Comparison of ENCODE assay signal across 28 cellular contexts in genomic region chr6:90162648-90163409, GRCh38.
DNase-seq lines count a peak whose midpoint lies in the region; ATAC-seq and TF ChIP-seq lines count a peak whose summit lies in the region.
"Had no signal": no experiment of that assay in that cellular context is flagged by ENCODE, and none has a peak within 500 bp of the region (broad histone marks: within the 10 kb centered on the region; RNA-seq: fewer than 3 reads in every experiment).

No MANE protein-coding gene starts in this region.

- no peak for TF ChIP-seq CTCF in activated CD8-positive, alpha-beta T cell treated with anti-CD3 and anti-CD28 coated beads for 36 hours (IDR thresholded peaks at IDR 0.05)

- H3K27ac Mint-ChIP-seq in activated T-cell treated with anti-CD3 and anti-CD28 coated beads, Interleukin-2, amount 50 U/mL, for 24 hours: peak overlapping the region; percentile 68
- H3K27ac Mint-ChIP-seq in activated CD8-positive, alpha-beta T cell treated with anti-CD3 and anti-CD28 coated beads for 36 hours: peak overlapping the region; percentile 75
- H3K27ac Mint-ChIP-seq in stimulated activated naive B cell treated with anti-CD40 and anti-IgM and Interleukin-4, amounts not matched to agents 10 μg/mL and 1 μg/mL and 100 μg/mL, for 72 hours: peak overlapping the region; percentile 80
- H3K27ac Mint-ChIP-seq: CD4-positive, alpha-beta memory T cell had no signal

- POLR2A ChIA-PET in activated CD8-positive, alpha-beta T cell treated with anti-CD3 and anti-CD28 coated beads for 36 hours (lab: Charles Lee): interaction anchor here (0.6 to 1.0 kb wide), 2 partner anchors 14 to 60 kb away, joined by 3 read pairs; no protein-coding TSS in a partner anchor

- H3K4me1 ChIP-seq in iPS-20b (ENCODE audit: insufficient read depth, low read length): peaks cover 6% of the 10 kb centered on the region; the same call in 1 of the 2 replicates
- H3K4me1 ChIP-seq: SJSA1 had no signal

- no peaks in the 10 kb centered on the region for H3K9me3 ChIP-seq in iPS-20b (ENCODE audit: insufficient read depth, low read depth, low read length)
- H3K9me3 ChIP-seq: ascending aorta, gastrocnemius medialis, SJSA1, stomach, tibial artery had no signal

- CTCF ChIA-PET in activated CD8-positive, alpha-beta T cell treated with anti-CD3 and anti-CD28 coated beads for 36 hours (lab: Charles Lee): interaction anchor here (1.2 to 1.6 kb wide), 2 partner anchors 17 to 79 kb away, joined by 3 read pairs; no protein-coding TSS in a partner anchor

- peak; percentile 48 for ATAC-seq in activated CD8-positive, alpha-beta T cell treated with anti-CD3 and anti-CD28 coated beads for 36 hours
- peak; percentile 38 to 43 for ATAC-seq in stimulated activated naive B cell treated with anti-CD40 and anti-IgM and Interleukin-4, amounts not matched to agents 10 μg/mL and 1 μg/mL and 100 μg/mL, for 72 hours (replicated peaks)
- ATAC-seq in HG03175 (IDR thresholded peaks at IDR 0.05; ENCODE audit: unreplicated experiment) (no peak), GM21619 (IDR thresholded peaks at IDR 0.05; ENCODE audit: unreplicated experiment) (no peak)
- ATAC-seq: activated T-cell treated with anti-CD3 and anti-CD28 coated beads, Interleukin-2, amount 50 U/mL, for 72 hours; gastrocnemius medialis; left colon had no signal

- intact Hi-C loops in activated CD8-positive, alpha-beta T cell treated with anti-CD3 and anti-CD28 coated beads for 36 hours (cut with micrococcal nuclease): no loop called here

- no peaks in the 10 kb centered on the region for H3K36me3 ChIP-seq in iPS-20b (ENCODE audit: insufficient read depth, low read depth, low read length)
- H3K36me3 ChIP-seq: ascending aorta, gastrocnemius medialis, SJSA1, stomach, tibial artery had no signal

- H3K27ac ChIP-seq in iPS-20b (ENCODE audit: low read length): no peak overlapping the region
- H3K27ac ChIP-seq: ascending aorta, gastrocnemius medialis, SJSA1, stomach, tibial artery had no signal

- no peak overlapping the region for H3K4me3 Mint-ChIP-seq in activated T-cell treated with anti-CD3 and anti-CD28 coated beads, Interleukin-2, amount 50 U/mL, for 24 hours
- H3K4me3 Mint-ChIP-seq in activated CD8-positive, alpha-beta T cell treated with anti-CD3 and anti-CD28 coated beads for 36 hours: peak overlapping the region; percentile 3
- H3K4me3 Mint-ChIP-seq in stimulated activated naive B cell treated with anti-CD40 and anti-IgM and Interleukin-4, amounts not matched to agents 10 μg/mL and 1 μg/mL and 100 μg/mL, for 72 hours: peak overlapping the region; percentile 11 to 17
- H3K4me3 Mint-ChIP-seq: CD4-positive, alpha-beta memory T cell had no signal

- H3K27me3 Mint-ChIP-seq in activated T-cell treated with anti-CD3 and anti-CD28 coated beads, Interleukin-2, amount 50 U/mL, for 24 hours: no peaks in the 10 kb centered on the region
- H3K27me3 Mint-ChIP-seq in activated CD8-positive, alpha-beta T cell treated with anti-CD3 and anti-CD28 coated beads for 36 hours: no peaks in the 10 kb centered on the region
- H3K27me3 Mint-ChIP-seq in stimulated activated naive B cell treated with anti-CD40 and anti-IgM and Interleukin-4, amounts not matched to agents 10 μg/mL and 1 μg/mL and 100 μg/mL, for 72 hours: no peaks in the 10 kb centered on the region
- H3K27me3 Mint-ChIP-seq: CD4-positive, alpha-beta memory T cell had no signal

- H3K36me3 Mint-ChIP-seq in activated T-cell treated with anti-CD3 and anti-CD28 coated beads, Interleukin-2, amount 50 U/mL, for 24 hours (ENCODE audit: low read depth): peaks cover 42% of the 10 kb centered on the region
- H3K36me3 Mint-ChIP-seq in activated CD8-positive, alpha-beta T cell treated with anti-CD3 and anti-CD28 coated beads for 36 hours (ENCODE audit: low read depth): peaks cover 45% of the 10 kb centered on the region
- peaks cover 10 to 13% of the 10 kb centered on the region in 2 donors for H3K36me3 Mint-ChIP-seq in stimulated activated naive B cell treated with anti-CD40 and anti-IgM and Interleukin-4, amounts not matched to agents 10 μg/mL and 1 μg/mL and 100 μg/mL, for 72 hours
- H3K36me3 Mint-ChIP-seq: CD4-positive, alpha-beta memory T cell had no signal

- H3K4me3 ChIP-seq in iPS-20b (ENCODE audit: low read length): no peak overlapping the region
- H3K4me3 ChIP-seq: ascending aorta, gastrocnemius medialis, SJSA1, stomach, tibial artery had no signal

- no peak for DNase-seq in activated T-cell treated with anti-CD3 and anti-CD28 coated beads, Interleukin-2, amount 50 U/mL, for 24 hours
- DNase-seq in activated T-cell treated with anti-CD3 and anti-CD28 coated beads for 4 hours: no peak
- DNase-seq in activated CD8-positive, alpha-beta T cell treated with anti-CD3 and anti-CD28 coated beads for 36 hours: no peak
- DNase-seq in stimulated activated naive B cell treated with anti-CD40 and anti-IgM and Interleukin-4, amounts not matched to agents 10 μg/mL and 1 μg/mL and 100 μg/mL, for 72 hours: no peak
- no peak for DNase-seq in NCI-H524 (lab: John Stamatoyannopoulos, UW)
- DNase-seq: activated CD4-positive, alpha-beta T cell treated with anti-CD3 and anti-CD28 coated beads for 1 hour; activated naive CD4-positive, alpha-beta T cell treated with Interleukin-2 at 50 U/mL for 16 hours; activated T-cell treated with anti-CD3 and anti-CD28 coated beads, Interleukin-2, amount 50 U/mL, for 72 hours; caudate nucleus; CD4-positive, alpha-beta memory T cell; dermis blood vessel endothelial cell; EL; gastrocnemius medialis; H7; IMR-90; left colon; mammary epithelial cell; NCI-H1930; NCI-H526; occipital lobe; stomach; T-helper 1 cell; tibial artery had no signal

- H3K9ac ChIP-seq in iPS-20b (ENCODE audit: low read depth, low read length): 0 out of 2 replicates have a peak overlapping the region, but pooled peaks have one; percentile 42

- no peaks in the 10 kb centered on the region for H3K27me3 ChIP-seq in iPS-20b (ENCODE audit: insufficient read depth, low read length)
- H3K27me3 ChIP-seq: ascending aorta, gastrocnemius medialis, SJSA1, stomach, tibial artery had no signal

- H3K9me3 Mint-ChIP-seq in activated T-cell treated with anti-CD3 and anti-CD28 coated beads, Interleukin-2, amount 50 U/mL, for 24 hours: no peaks in the 10 kb centered on the region
- H3K9me3 Mint-ChIP-seq in activated CD8-positive, alpha-beta T cell treated with anti-CD3 and anti-CD28 coated beads for 36 hours: no peaks in the 10 kb centered on the region
- H3K9me3 Mint-ChIP-seq in stimulated activated naive B cell treated with anti-CD40 and anti-IgM and Interleukin-4, amounts not matched to agents 10 μg/mL and 1 μg/mL and 100 μg/mL, for 72 hours: no peaks in the 10 kb centered on the region
- H3K9me3 Mint-ChIP-seq: activated T-cell treated with anti-CD3 and anti-CD28 coated beads, Interleukin-2, amount 50 U/mL, for 72 hours; CD4-positive, alpha-beta memory T cell had no signal

- H3K4me1 Mint-ChIP-seq in activated T-cell treated with anti-CD3 and anti-CD28 coated beads, Interleukin-2, amount 50 U/mL, for 24 hours (ENCODE audit: low read depth): peaks cover 60% of the 10 kb centered on the region
- peaks cover 56% of the 10 kb centered on the region for H3K4me1 Mint-ChIP-seq in activated CD8-positive, alpha-beta T cell treated with anti-CD3 and anti-CD28 coated beads for 36 hours (ENCODE audit: low read depth)
- peaks cover 27 to 70% of the 10 kb centered on the region in 2 donors for H3K4me1 Mint-ChIP-seq in stimulated activated naive B cell treated with anti-CD40 and anti-IgM and Interleukin-4, amounts not matched to agents 10 μg/mL and 1 μg/mL and 100 μg/mL, for 72 hours

Comparison
In these comparisons a context has a peak if more than half of its experiments do, and no peak if none do; other contexts are left out.
1. ATAC-seq: peak in activated CD8-positive, alpha-beta T cell treated with anti-CD3 and anti-CD28 coated beads for 36 hours (single experiment) and stimulated activated naive B cell treated with anti-CD40 and anti-IgM and Interleukin-4, amounts not matched to agents 10 μg/mL and 1 μg/mL and 100 μg/mL, for 72 hours (2 of 2); none in HG03175 (single experiment) and GM21619 (single experiment).
2. Peak in every context shown above with its lines, with median percentiles within 50 percentile points of each other: H3K27ac Mint-ChIP-seq.